ENCODE assay signal across 8 cellular contexts in the genomic region with DNA sequence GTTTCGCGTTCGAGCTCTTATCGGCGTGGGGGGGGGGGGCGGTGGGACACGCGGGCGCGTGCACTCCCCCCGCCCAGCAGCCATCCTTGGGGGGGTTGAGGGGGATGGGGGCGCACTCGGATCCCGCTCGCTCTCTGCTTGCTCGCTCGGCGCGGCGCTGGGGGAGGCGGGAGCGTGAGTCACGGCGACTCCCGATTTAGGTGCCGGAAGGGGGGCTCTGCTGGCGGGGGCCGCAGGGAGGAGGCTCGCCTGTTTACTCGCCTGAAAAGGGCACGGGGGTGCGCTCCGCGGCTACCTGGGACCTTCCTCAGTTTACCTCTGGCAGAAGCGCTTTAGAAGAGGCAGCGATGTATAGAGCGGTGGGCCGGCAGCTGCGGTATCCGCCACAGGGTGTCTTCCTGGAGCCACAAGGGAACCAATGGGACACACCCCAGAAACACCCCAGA. TPM values are rescaled to one million over a fixed set of nuclear protein-coding genes. Genes with fewer than 3 reads are reported as not detected.
A peak's percentile ranks its signal among the peaks of the same experiment; 100 is the strongest.
DNase-seq lines count a peak whose midpoint lies in the region; ATAC-seq and TF ChIP-seq lines count a peak whose summit lies in the region.

No MANE protein-coding gene starts in this region.

- no peak overlapping the region for H3K27ac ChIP-seq in stomach

- ATAC-seq in Right ventricle myocardium inferior, result no peak
- ATAC-seq in Right ventricle myocardium superior (ENCODE audit: poor library complexity), result no peak
- no peak for ATAC-seq in HG02884 (IDR thresholded peaks at IDR 0.05; ENCODE audit: unreplicated experiment)
- ATAC-seq in HG02623 (IDR thresholded peaks at IDR 0.05; ENCODE audit: unreplicated experiment), result no peak

- no peaks in the 10 kb centered on the region for H3K36me3 ChIP-seq in stomach

- no peak for TF ChIP-seq EP300 in stomach (IDR thresholded peaks at IDR 0.05)

- TF ChIP-seq POLR2A in stomach (IDR thresholded peaks at IDR 0.05), result no peak

- peak overlapping the region; percentile 13 for H3K4me3 ChIP-seq in fibroblast of the aortic adventitia (ENCODE audit: low read depth, low read length)
- peak overlapping the region in 3 of 4 donors; percentile 12 to 38 (median 22) for H3K4me3 ChIP-seq in stomach

- DNase-seq in Right ventricle myocardium inferior (ENCODE audit: missing footprints), result peak; percentile 56
- DNase-seq in Right ventricle myocardium superior, result no peak
- peak; percentile 27 for DNase-seq in T-helper 22 cell (ENCODE audit: low read depth)
- no peak for DNase-seq in fibroblast of the aortic adventitia (ENCODE audit: low read depth)
- DNase-seq in stomach, result no peak
- DNase-seq in HT-29 (ENCODE audit: low spot score), result no peak

- H3K9me3 ChIP-seq in stomach, result peaks cover 0 to 6% (median 2%) of the 10 kb centered on the region in 4 donors

- intact Hi-C loops in Right ventricle myocardium inferior (cut with DNase I), result no loop called here
- intact Hi-C loops in Right ventricle myocardium superior (cut with DNase I), result no loop called here
- intact Hi-C loops in stomach (cut with DNase I; ENCODE audit: low total_unique reads), result no loop called here

- TF ChIP-seq CTCF in fibroblast of the aortic adventitia (IDR thresholded peaks at IDR 0.05; ENCODE audit: insufficient read depth, low read length), result no peak
- TF ChIP-seq CTCF in stomach (IDR thresholded peaks at IDR 0.05), result no peak

- peaks cover 35 to 87% (median 80%) of the 10 kb centered on the region in 3 donors for H3K27me3 ChIP-seq in stomach

- WGBS in stomach, 5 donors, result 0 to 4% (median 1%) methylated on average over 9 to 40 of the region's 40 CpGs

- peaks cover 42 to 72% (median 57%) of the 10 kb centered on the region in 4 donors for H3K4me1 ChIP-seq in stomach

RNA-seq across cellular contexts. Expression of a gene that starts 1.1 kb away (rescaled TPM):
- 37.0 TPM for total RNA-seq in Right ventricle myocardium inferior
- total RNA-seq in Right ventricle myocardium superior, result 36.8 TPM
- 1.8 and 7.0 TPM in 2 replicates for total RNA-seq in fibroblast of the aortic adventitia (ENCODE audit: low replicate concordance)
- total RNA-seq in stomach, result 10 to 100 TPM in 2 of 5 donors, 1 to 10 TPM in 3; 2.3 to 30.7 (median 8.9) TPM
- polyA plus RNA-seq in stomach, result 10 to 100 TPM in 2 of 3 donors, 1 to 10 TPM in 1; 5.0 to 12.9 (median 11.0) TPM
- total RNA-seq in HT-29 (2014; rRNA removed; shearing (Covaris generic)), result 0.16 and 0.36 TPM in 2 replicates

RNA-seq across cellular contexts. Expression of a gene that starts 15.9 kb away (rescaled TPM):
- total RNA-seq in Right ventricle myocardium inferior, result 155 TPM
- 146 TPM for total RNA-seq in Right ventricle myocardium superior
- total RNA-seq in fibroblast of the aortic adventitia (ENCODE audit: low replicate concordance), result 60.5 and 151 TPM in 2 replicates
- total RNA-seq in stomach, result 100 to 1,000 TPM in 4 of 5 donors, 10 to 100 TPM in 1; 84.3 to 390 (median 174) TPM
- 100 to 1,000 TPM; 145 to 179 (median 164) TPM for polyA plus RNA-seq in stomach
- total RNA-seq in HT-29 (2014; rRNA removed; shearing (Covaris generic)), result 239 and 271 TPM in 2 replicates

RNA-seq across cellular contexts. Expression of a gene that starts 38.9 kb away (rescaled TPM):
- total RNA-seq in Right ventricle myocardium inferior, result 67.1 TPM
- total RNA-seq in Right ventricle myocardium superior, result 60.3 TPM
- 25.7 and 51.5 TPM in 2 replicates for total RNA-seq in fibroblast of the aortic adventitia (ENCODE audit: low replicate concordance)
- 100 to 1,000 TPM in 4 of 5 donors, 10 to 100 TPM in 1; 45.2 to 365 (median 314) TPM for total RNA-seq in stomach
- polyA plus RNA-seq in stomach, result 100 to 1,000 TPM in 2 of 3 donors, 10 to 100 TPM in 1; 88.8 to 144 (median 107) TPM
- 81.1 and 107 TPM in 2 replicates for total RNA-seq in HT-29 (2014; rRNA removed; shearing (Covaris generic))

Comparison
In these comparisons a context has a peak if more than half of its experiments do, and no peak if none do; other contexts are left out.
1. DNase-seq: peak in Right ventricle myocardium inferior (single experiment) and T-helper 22 cell (single experiment); none in Right ventricle myocardium superior (single experiment), fibroblast of the aortic adventitia (single experiment), stomach (single experiment) and HT-29 (single experiment).